8 cellular contexts compared by ENCODE assay signal in genomic region chr17:58504826-58505351, GRCh38. TPM values are rescaled to one million over a fixed set of nuclear protein-coding genes. Genes with fewer than 3 reads are reported as not detected.
A peak's percentile ranks its signal among the peaks of the same experiment; 100 is the strongest.
DNase-seq lines count a peak whose midpoint lies in the region; ATAC-seq and TF ChIP-seq lines count a peak whose summit lies in the region.

No MANE protein-coding gene starts in this region.

- H3K36me3 Mint-ChIP-seq in activated CD8-positive, alpha-beta T cell treated with anti-CD3 and anti-CD28 coated beads, Interleukin-2, amount 10 ng/mL, durations not matched to agents 7 days and 5 days (ENCODE audit: low read depth): peaks cover 60% of the 10 kb centered on the region
- H3K36me3 Mint-ChIP-seq in activated CD8-positive, alpha-beta T cell treated with anti-CD3 and anti-CD28 coated beads for 36 hours (ENCODE audit: low read depth): peaks cover 38% of the 10 kb centered on the region
- peaks cover 84% of the 10 kb centered on the region for H3K36me3 Mint-ChIP-seq in CD4-positive, alpha-beta T cell (ENCODE audit: low read depth)

- no peak for TF ChIP-seq CTCF in activated CD8-positive, alpha-beta T cell treated with anti-CD3 and anti-CD28 coated beads for 36 hours (IDR thresholded peaks at IDR 0.05)
- no peak for TF ChIP-seq CTCF in spleen (IDR thresholded peaks at IDR 0.05 in 8 of 11, conservative IDR thresholded peaks at IDR 0.05 in 3 of 11)
- TF ChIP-seq CTCF in CD4-positive, alpha-beta T cell (IDR thresholded peaks at IDR 0.05): no peak

- peaks cover 0 to 100% (median 96%) of the 10 kb centered on the region in 6 donors for H3K36me3 ChIP-seq in spleen

- intact Hi-C loops in activated CD8-positive, alpha-beta T cell treated with anti-CD3 and anti-CD28 coated beads for 36 hours (cut with micrococcal nuclease): no loop called here
- intact Hi-C loops in spleen (cut with DNase I; ENCODE audit: low total_unique reads): no loop called here
- intact Hi-C loops in CD4-positive, alpha-beta T cell (cut with DNase I, micrococcal nuclease): no loop called here

- peak overlapping the region; percentile 43 for H3K27ac Mint-ChIP-seq in activated CD8-positive, alpha-beta T cell treated with anti-CD3 and anti-CD28 coated beads, Interleukin-2, amount 10 ng/mL, durations not matched to agents 7 days and 5 days
- H3K27ac Mint-ChIP-seq in activated CD8-positive, alpha-beta T cell treated with anti-CD3 and anti-CD28 coated beads for 36 hours: no peak overlapping the region
- H3K27ac Mint-ChIP-seq in CD4-positive, alpha-beta T cell: no peak overlapping the region

- H3K4me3 ChIP-seq in spleen: peak overlapping the region in 1 of 8 donors; percentile 19

- peak overlapping the region; percentile 38 to 90 (median 79) for H3K27ac ChIP-seq in spleen
- H3K27ac ChIP-seq in CD4-positive, alpha-beta T cell (ENCODE audit: low read depth, low read length): no peak overlapping the region

- CTCF ChIA-PET in activated CD8-positive, alpha-beta T cell treated with anti-CD3 and anti-CD28 coated beads, Interleukin-2, amount 10 ng/mL, durations not matched to agents 7 days and 5 days (lab: Charles Lee): interaction anchor here (1.5 to 1.8 kb wide), 2 partner anchors 7 to 10 kb away, joined by 3 to 4 read pairs; no protein-coding TSS in a partner anchor
- CTCF ChIA-PET in activated CD8-positive, alpha-beta T cell treated with anti-CD3 and anti-CD28 coated beads for 36 hours (lab: Charles Lee): no interaction called here
- CTCF ChIA-PET in CD4-positive, alpha-beta T cell (lab: Charles Lee): no interaction called here

- no peak for DNase-seq in activated CD8-positive, alpha-beta T cell treated with anti-CD3 and anti-CD28 coated beads, Interleukin-2, amount 10 ng/mL, durations not matched to agents 7 days and 5 days
- no peak for DNase-seq in activated CD8-positive, alpha-beta T cell treated with anti-CD3 and anti-CD28 coated beads for 36 hours
- peak; percentile 66 for DNase-seq in NOMO-1 treated with DMSO at 0.1 percent for 48 hours (lab: John Stamatoyannopoulos, UW; ENCODE audit: unreplicated experiment)
- no peak for DNase-seq in spleen
- DNase-seq in NCI-H2107 (lab: John Stamatoyannopoulos, UW): no peak
- DNase-seq in CD4-positive, alpha-beta T cell: no peak
- DNase-seq in NCI-H1048 (lab: John Stamatoyannopoulos, UW): no peak

- no peaks in the 10 kb centered on the region for H3K9me3 Mint-ChIP-seq in activated CD8-positive, alpha-beta T cell treated with anti-CD3 and anti-CD28 coated beads, Interleukin-2, amount 10 ng/mL, durations not matched to agents 7 days and 5 days (ENCODE audit: insufficient read depth)
- H3K9me3 Mint-ChIP-seq in activated CD8-positive, alpha-beta T cell treated with anti-CD3 and anti-CD28 coated beads for 36 hours: no peaks in the 10 kb centered on the region
- H3K9me3 Mint-ChIP-seq in CD4-positive, alpha-beta T cell: no peaks in the 10 kb centered on the region

- H3K4me3 Mint-ChIP-seq in activated CD8-positive, alpha-beta T cell treated with anti-CD3 and anti-CD28 coated beads, Interleukin-2, amount 10 ng/mL, durations not matched to agents 7 days and 5 days: no peak overlapping the region
- no peak overlapping the region for H3K4me3 Mint-ChIP-seq in activated CD8-positive, alpha-beta T cell treated with anti-CD3 and anti-CD28 coated beads for 36 hours
- no peak overlapping the region for H3K4me3 Mint-ChIP-seq in CD4-positive, alpha-beta T cell

- H3K9me3 ChIP-seq in spleen: no peaks in the 10 kb centered on the region
- H3K9me3 ChIP-seq in CD4-positive, alpha-beta T cell (ENCODE audit: control insufficient read depth, low read length): no peaks in the 10 kb centered on the region

- H3K27me3 Mint-ChIP-seq in activated CD8-positive, alpha-beta T cell treated with anti-CD3 and anti-CD28 coated beads, Interleukin-2, amount 10 ng/mL, durations not matched to agents 7 days and 5 days (ENCODE audit: low read depth): no peaks in the 10 kb centered on the region
- H3K27me3 Mint-ChIP-seq in activated CD8-positive, alpha-beta T cell treated with anti-CD3 and anti-CD28 coated beads for 36 hours: no peaks in the 10 kb centered on the region
- H3K27me3 Mint-ChIP-seq in CD4-positive, alpha-beta T cell: no peaks in the 10 kb centered on the region

- no peak for TF ChIP-seq POLR2A in spleen (IDR thresholded peaks at IDR 0.05)

- POLR2A ChIA-PET in activated CD8-positive, alpha-beta T cell treated with anti-CD3 and anti-CD28 coated beads, Interleukin-2, amount 10 ng/mL, durations not matched to agents 7 days and 5 days (lab: Charles Lee): interaction anchor here (0.6 to 1.2 kb wide), 2 partner anchors 8 to 9 kb away, joined by 3 read pairs; no protein-coding TSS in a partner anchor
- POLR2A ChIA-PET in activated CD8-positive, alpha-beta T cell treated with anti-CD3 and anti-CD28 coated beads for 36 hours (lab: Charles Lee): interaction anchor here (0.9 to 1.0 kb wide), 4 partner anchors 9 to 127 kb away, joined by 3 to 4 read pairs (median 4); no protein-coding TSS in a partner anchor
- POLR2A ChIA-PET in CD4-positive, alpha-beta T cell (lab: Charles Lee): interaction anchor here (1.3 kb wide), 1 partner anchor 10 kb away, joined by 4 read pairs; the partner anchor contains the start of gene MTMR4

- peaks cover 10% of the 10 kb centered on the region for H3K4me1 Mint-ChIP-seq in activated CD8-positive, alpha-beta T cell treated with anti-CD3 and anti-CD28 coated beads, Interleukin-2, amount 10 ng/mL, durations not matched to agents 7 days and 5 days (ENCODE audit: low read depth)
- peaks cover 4% of the 10 kb centered on the region for H3K4me1 Mint-ChIP-seq in activated CD8-positive, alpha-beta T cell treated with anti-CD3 and anti-CD28 coated beads for 36 hours (ENCODE audit: low read depth)
- peaks cover under 1% of the 10 kb centered on the region for H3K4me1 Mint-ChIP-seq in CD4-positive, alpha-beta T cell (ENCODE audit: low read depth)

- 67 to 76% (median 73%) methylated on average over 11 of the region's 11 CpGs for WGBS in spleen, 5 donors

- H3K4me1 ChIP-seq in spleen: peaks cover 0 to 52% (median 20%) of the 10 kb centered on the region in 6 donors

- no peaks in the 10 kb centered on the region for H3K27me3 ChIP-seq in spleen (replicated peaks in 1 of 7)
- no peaks in the 10 kb centered on the region for H3K27me3 ChIP-seq in CD4-positive, alpha-beta T cell (ENCODE audit: control insufficient read depth, insufficient read depth, low read length)

- no peak for ATAC-seq in activated CD8-positive, alpha-beta T cell treated with anti-CD3 and anti-CD28 coated beads, Interleukin-2, amount 10 ng/mL, durations not matched to agents 7 days and 5 days
- no peak for ATAC-seq in activated CD8-positive, alpha-beta T cell treated with anti-CD3 and anti-CD28 coated beads for 36 hours
- peak; percentile 93 for ATAC-seq in HG02870 (IDR thresholded peaks at IDR 0.05; ENCODE audit: unreplicated experiment)
- ATAC-seq in CD4-positive, alpha-beta T cell (ENCODE audit: poor library complexity): no peak

RNA-seq across cellular contexts. Expression of gene MTMR4, which starts 9.5 kb away (rescaled TPM):
- total RNA-seq in activated CD8-positive, alpha-beta T cell treated with anti-CD3 and anti-CD28 coated beads, Interleukin-2, amount 10 ng/mL, durations not matched to agents 7 days and 5 days: 10 to 100 TPM; 47.7 to 48.6 TPM
- 10 to 100 TPM; 73.3 to 82.1 TPM for total RNA-seq in activated CD8-positive, alpha-beta T cell treated with anti-CD3 and anti-CD28 coated beads for 36 hours
- 10 to 100 TPM; 42.0 to 61.9 (median 50.3) TPM for total RNA-seq in spleen
- polyA plus RNA-seq in spleen: 10 to 100 TPM; 12.7 to 17.3 (median 14.1) TPM
- total RNA-seq in CD4-positive, alpha-beta T cell: 10 to 100 TPM; 28.8 to 30.0 TPM

RNA-seq across cellular contexts. Expression of gene HSF5, which starts 16.7 kb away (rescaled TPM):
- total RNA-seq in activated CD8-positive, alpha-beta T cell treated with anti-CD3 and anti-CD28 coated beads, Interleukin-2, amount 10 ng/mL, durations not matched to agents 7 days and 5 days: under 1 TPM; 0.08 to 0.18 TPM
- total RNA-seq in activated CD8-positive, alpha-beta T cell treated with anti-CD3 and anti-CD28 coated beads for 36 hours: 1 to 10 TPM; 3.2 to 3.9 TPM
- 1 to 10 TPM; 1.1 to 1.7 (median 1.3) TPM for total RNA-seq in spleen
- under 1 TPM; 0.57 to 0.79 (median 0.61) TPM for polyA plus RNA-seq in spleen
- total RNA-seq in CD4-positive, alpha-beta T cell: 1 to 10 TPM; 1.6 to 1.7 TPM
